Comparison of ENCODE assay signal across 1 cellular context in the genomic region with DNA sequence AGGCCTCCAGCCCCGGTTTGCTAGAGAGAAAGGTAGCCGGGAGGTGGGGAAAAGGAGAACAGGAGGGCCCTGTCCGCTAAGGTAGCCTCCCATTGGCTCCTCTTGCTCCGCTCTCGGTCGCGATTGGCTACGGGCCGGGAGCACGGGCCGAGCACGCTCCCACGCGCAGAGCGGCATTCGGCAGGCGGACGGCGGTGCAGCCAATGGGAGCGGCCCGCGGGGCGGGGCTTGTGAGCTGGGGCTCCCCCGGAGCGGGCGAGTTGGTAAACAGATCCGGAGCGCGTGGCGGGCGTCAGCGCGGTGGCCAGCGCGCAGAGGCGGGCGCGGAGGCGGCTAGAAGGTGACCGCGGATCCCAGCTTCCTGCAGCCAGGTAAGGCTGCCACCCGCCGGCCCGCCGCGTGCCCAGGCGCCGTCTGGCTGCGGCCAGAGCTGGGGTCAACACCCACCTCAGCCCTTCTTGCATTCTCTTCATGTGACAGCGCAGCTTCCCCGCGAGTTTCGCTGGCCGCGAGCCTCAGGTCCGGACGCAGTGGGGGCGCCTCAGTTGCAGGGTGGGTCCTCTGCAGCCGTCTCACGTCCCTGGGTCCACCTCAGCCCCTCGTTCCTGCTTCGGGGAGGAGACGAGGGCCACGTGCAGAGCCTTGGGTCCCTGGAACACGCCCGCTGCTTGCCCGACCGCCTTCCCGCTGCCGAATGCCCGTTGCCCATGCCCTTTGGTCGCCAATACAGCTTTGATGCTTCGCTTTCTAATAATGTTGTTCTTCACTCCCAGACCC.
TF ChIP-seq lines count a peak whose summit lies in the region.

A gene (plus strand): TSS at position 266 of the 777 bp plus-strand sequence. CDS start 21,092 bp downstream, outside the sequence.

TF ChIP-seq in SK-N-SH treated with all-trans-retinoic acid at 6 μM for 48 hours, 23 proteins besides CTCF, POLR2A, EP300 and RAD21 (continued from another document):
- TF ChIP-seq, protein P1, sequence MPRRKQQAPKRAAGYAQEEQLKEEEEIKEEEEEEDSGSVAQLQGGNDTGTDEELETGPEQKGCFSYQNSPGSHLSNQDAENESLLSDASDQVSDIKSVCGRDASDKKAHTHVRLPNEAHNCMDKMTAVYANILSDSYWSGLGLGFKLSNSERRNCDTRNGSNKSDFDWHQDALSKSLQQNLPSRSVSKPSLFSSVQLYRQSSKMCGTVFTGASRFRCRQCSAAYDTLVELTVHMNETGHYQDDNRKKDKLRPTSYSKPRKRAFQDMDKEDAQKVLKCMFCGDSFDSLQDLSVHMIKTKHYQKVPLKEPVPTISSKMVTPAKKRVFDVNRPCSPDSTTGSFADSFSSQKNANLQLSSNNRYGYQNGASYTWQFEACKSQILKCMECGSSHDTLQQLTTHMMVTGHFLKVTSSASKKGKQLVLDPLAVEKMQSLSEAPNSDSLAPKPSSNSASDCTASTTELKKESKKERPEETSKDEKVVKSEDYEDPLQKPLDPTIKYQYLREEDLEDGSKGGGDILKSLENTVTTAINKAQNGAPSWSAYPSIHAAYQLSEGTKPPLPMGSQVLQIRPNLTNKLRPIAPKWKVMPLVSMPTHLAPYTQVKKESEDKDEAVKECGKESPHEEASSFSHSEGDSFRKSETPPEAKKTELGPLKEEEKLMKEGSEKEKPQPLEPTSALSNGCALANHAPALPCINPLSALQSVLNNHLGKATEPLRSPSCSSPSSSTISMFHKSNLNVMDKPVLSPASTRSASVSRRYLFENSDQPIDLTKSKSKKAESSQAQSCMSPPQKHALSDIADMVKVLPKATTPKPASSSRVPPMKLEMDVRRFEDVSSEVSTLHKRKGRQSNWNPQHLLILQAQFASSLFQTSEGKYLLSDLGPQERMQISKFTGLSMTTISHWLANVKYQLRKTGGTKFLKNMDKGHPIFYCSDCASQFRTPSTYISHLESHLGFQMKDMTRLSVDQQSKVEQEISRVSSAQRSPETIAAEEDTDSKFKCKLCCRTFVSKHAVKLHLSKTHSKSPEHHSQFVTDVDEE (CRISPR knock-in tag; IDR thresholded peaks at IDR 0.05) = no peak
- TF ChIP-seq ZC3H10 (CRISPR knock-in tag; IDR thresholded peaks at IDR 0.05) = no peak
- no peak for TF ChIP-seq TCF4 (CRISPR knock-in tag; IDR thresholded peaks at IDR 0.05; ENCODE audit: borderline replicate concordance)
- TF ChIP-seq, protein P2, sequence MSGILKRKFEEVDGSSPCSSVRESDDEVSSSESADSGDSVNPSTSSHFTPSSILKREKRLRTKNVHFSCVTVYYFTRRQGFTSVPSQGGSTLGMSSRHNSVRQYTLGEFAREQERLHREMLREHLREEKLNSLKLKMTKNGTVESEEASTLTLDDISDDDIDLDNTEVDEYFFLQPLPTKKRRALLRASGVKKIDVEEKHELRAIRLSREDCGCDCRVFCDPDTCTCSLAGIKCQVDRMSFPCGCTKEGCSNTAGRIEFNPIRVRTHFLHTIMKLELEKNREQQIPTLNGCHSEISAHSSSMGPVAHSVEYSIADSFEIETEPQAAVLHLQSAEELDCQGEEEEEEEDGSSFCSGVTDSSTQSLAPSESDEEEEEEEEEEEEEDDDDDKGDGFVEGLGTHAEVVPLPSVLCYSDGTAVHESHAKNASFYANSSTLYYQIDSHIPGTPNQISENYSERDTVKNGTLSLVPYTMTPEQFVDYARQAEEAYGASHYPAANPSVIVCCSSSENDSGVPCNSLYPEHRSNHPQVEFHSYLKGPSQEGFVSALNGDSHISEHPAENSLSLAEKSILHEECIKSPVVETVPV (CRISPR knock-in tag; IDR thresholded peaks at IDR 0.05) = no peak
- TF ChIP-seq, protein P3, sequence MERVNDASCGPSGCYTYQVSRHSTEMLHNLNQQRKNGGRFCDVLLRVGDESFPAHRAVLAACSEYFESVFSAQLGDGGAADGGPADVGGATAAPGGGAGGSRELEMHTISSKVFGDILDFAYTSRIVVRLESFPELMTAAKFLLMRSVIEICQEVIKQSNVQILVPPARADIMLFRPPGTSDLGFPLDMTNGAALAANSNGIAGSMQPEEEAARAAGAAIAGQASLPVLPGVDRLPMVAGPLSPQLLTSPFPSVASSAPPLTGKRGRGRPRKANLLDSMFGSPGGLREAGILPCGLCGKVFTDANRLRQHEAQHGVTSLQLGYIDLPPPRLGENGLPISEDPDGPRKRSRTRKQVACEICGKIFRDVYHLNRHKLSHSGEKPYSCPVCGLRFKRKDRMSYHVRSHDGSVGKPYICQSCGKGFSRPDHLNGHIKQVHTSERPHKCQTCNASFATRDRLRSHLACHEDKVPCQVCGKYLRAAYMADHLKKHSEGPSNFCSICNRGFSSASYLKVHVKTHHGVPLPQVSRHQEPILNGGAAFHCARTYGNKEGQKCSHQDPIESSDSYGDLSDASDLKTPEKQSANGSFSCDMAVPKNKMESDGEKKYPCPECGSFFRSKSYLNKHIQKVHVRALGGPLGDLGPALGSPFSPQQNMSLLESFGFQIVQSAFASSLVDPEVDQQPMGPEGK (CRISPR knock-in tag; IDR thresholded peaks at IDR 0.05; ENCODE audit: borderline replicate concordance) = no peak
